16 cellular contexts compared by ENCODE assay signal in genomic region chr10:35172574-35172973, GRCh38. TPM values are rescaled to one million over a fixed set of nuclear protein-coding genes. Genes with fewer than 3 reads are reported as not detected.
A peak's percentile ranks its signal among the peaks of the same experiment; 100 is the strongest.
DNase-seq lines count a peak whose midpoint lies in the region; ATAC-seq, FAIRE-seq and TF ChIP-seq lines count a peak whose summit lies in the region.
"Had no signal": no experiment of that assay in that cellular context is flagged by ENCODE, and none has a peak within 500 bp of the region (broad histone marks: within the 10 kb centered on the region; RNA-seq: fewer than 3 reads in every experiment).

No MANE protein-coding gene starts in this region.

- H3K4me3 ChIP-seq in vagina, result no peak overlapping the region
- H3K4me3 ChIP-seq: upper lobe of left lung had no signal

- H3K36me3 ChIP-seq in vagina, result no peaks in the 10 kb centered on the region
- H3K36me3 ChIP-seq: upper lobe of left lung had no signal

- no peak overlapping the region for H3K4me3 Mint-ChIP-seq in naive B cell
- H3K4me3 Mint-ChIP-seq in effector memory CD8-positive, alpha-beta T cell, result no peak overlapping the region
- H3K4me3 Mint-ChIP-seq: activated CD4-positive, alpha-beta T cell treated with anti-CD3 and anti-CD28 coated beads for 36 hours; activated naive CD8-positive, alpha-beta T cell treated with anti-CD3 and anti-CD28 coated beads, Interleukin-2, amount 50 U/mL, for 24 hours; CD4-positive, alpha-beta T cell had no signal

- peak; percentile 73 for DNase-seq in Right ventricle myocardium inferior (ENCODE audit: missing footprints)
- no peak for DNase-seq in cardiac septum (ENCODE audit: low spot score)
- peak; percentile 60 for DNase-seq in fibroblast of gingiva (ENCODE audit: low read depth)
- no peak for DNase-seq in naive B cell
- DNase-seq in vagina (ENCODE audit: extremely low spot score in 2 of 2), result no peak
- DNase-seq in effector memory CD8-positive, alpha-beta T cell, result no peak
- DNase-seq in GM12891 (ENCODE audit: insufficient read length, low spot score), result no peak
- DNase-seq: activated CD4-positive, alpha-beta T cell treated with anti-CD3 and anti-CD28 coated beads for 36 hours; activated naive CD8-positive, alpha-beta T cell treated with anti-CD3 and anti-CD28 coated beads, Interleukin-2, amount 50 U/mL, for 24 hours; CD4-positive, alpha-beta T cell; NCI-H187 treated with DMSO at 0.1 percent for 48 hours; NCI-H82; upper lobe of left lung had no signal

- intact Hi-C loops in Right ventricle myocardium inferior (cut with DNase I) (no loop called here), cardiac septum (cut with DNase I) (no loop called here), vagina (cut with DNase I) (no loop called here)

- no peaks in the 10 kb centered on the region for H3K4me1 Mint-ChIP-seq in naive B cell
- no peaks in the 10 kb centered on the region for H3K4me1 Mint-ChIP-seq in effector memory CD8-positive, alpha-beta T cell (ENCODE audit: low read depth in 2 of 2)

- no peaks in the 10 kb centered on the region for H3K9me3 ChIP-seq in vagina
- H3K9me3 ChIP-seq: upper lobe of left lung had no signal

- no peak for FAIRE-seq in GM12891 (lab: Jason Lieb, UNC)
- FAIRE-seq: keratinocyte had no signal

- H3K27me3 Mint-ChIP-seq in naive B cell, result no peaks in the 10 kb centered on the region
- no peaks in the 10 kb centered on the region for H3K27me3 Mint-ChIP-seq in effector memory CD8-positive, alpha-beta T cell
- H3K27me3 Mint-ChIP-seq: activated CD4-positive, alpha-beta T cell treated with anti-CD3 and anti-CD28 coated beads for 36 hours; activated naive CD8-positive, alpha-beta T cell treated with anti-CD3 and anti-CD28 coated beads, Interleukin-2, amount 50 U/mL, for 24 hours; CD4-positive, alpha-beta T cell had no signal

- peak overlapping the region; percentile 56 for H3K27ac ChIP-seq in vagina
- H3K27ac ChIP-seq: 22Rv1, upper lobe of left lung had no signal

- H3K9me3 Mint-ChIP-seq in naive B cell, result peaks cover 0 to 9% (median 5%) of the 10 kb centered on the region in 7 donors
- H3K9me3 Mint-ChIP-seq in effector memory CD8-positive, alpha-beta T cell, result peaks cover 0 to 3% of the 10 kb centered on the region in 2 donors
- H3K9me3 Mint-ChIP-seq: activated naive CD8-positive, alpha-beta T cell treated with anti-CD3 and anti-CD28 coated beads, Interleukin-2, amount 50 U/mL, for 24 hours had no signal

- no peak for ATAC-seq in Right ventricle myocardium inferior
- ATAC-seq in naive B cell (ENCODE audit: low read depth in 2 of 2), result no peak
- ATAC-seq in effector memory CD8-positive, alpha-beta T cell (replicated peaks), result no peak
- no peak for ATAC-seq in GM19035 (IDR thresholded peaks at IDR 0.05; ENCODE audit: unreplicated experiment)
- ATAC-seq: activated CD4-positive, alpha-beta T cell treated with anti-CD3 and anti-CD28 coated beads for 36 hours; activated naive CD8-positive, alpha-beta T cell treated with anti-CD3 and anti-CD28 coated beads, Interleukin-2, amount 50 U/mL, for 24 hours had no signal

- no peaks in the 10 kb centered on the region for H3K4me1 ChIP-seq in vagina
- H3K4me1 ChIP-seq: upper lobe of left lung had no signal

- H3K36me3 Mint-ChIP-seq in naive B cell, result no peaks in the 10 kb centered on the region
- H3K36me3 Mint-ChIP-seq in effector memory CD8-positive, alpha-beta T cell (ENCODE audit: insufficient read depth), result no peaks in the 10 kb centered on the region

- TF ChIP-seq POLR2A in vagina (IDR thresholded peaks at IDR 0.05) (no peak), GM12891 (IDR thresholded peaks at IDR 0.05; ENCODE audit: low read depth, low read length) (no peak)

- H3K27me3 ChIP-seq in vagina, result no peaks in the 10 kb centered on the region
- H3K27me3 ChIP-seq: upper lobe of left lung had no signal

- no peak for TF ChIP-seq CTCF in vagina (IDR thresholded peaks at IDR 0.05)

- peak overlapping the region in 4 of 6 donors; percentile 18 to 70 (median 28) for H3K27ac Mint-ChIP-seq in naive B cell
- peak overlapping the region in 1 of 2 donors; percentile 15 for H3K27ac Mint-ChIP-seq in effector memory CD8-positive, alpha-beta T cell
- H3K27ac Mint-ChIP-seq: activated CD4-positive, alpha-beta T cell treated with anti-CD3 and anti-CD28 coated beads for 36 hours; activated naive CD8-positive, alpha-beta T cell treated with anti-CD3 and anti-CD28 coated beads, Interleukin-2, amount 50 U/mL, for 24 hours; CD4-positive, alpha-beta T cell had no signal

TF ChIP-seq in GM12891, 5 proteins besides CTCF, POLR2A, EP300 and RAD21:
- no peak for TF ChIP-seq TAF1 (IDR thresholded peaks at IDR 0.05; ENCODE audit: low read depth, low read length)
- no peak for TF ChIP-seq POLR2AphosphoS5 (IDR thresholded peaks at IDR 0.05; ENCODE audit: low read depth, low read length)
- TF ChIP-seq SPI1 (IDR thresholded peaks at IDR 0.05; ENCODE audit: low read depth, low read length), result no peak
- no peak for TF ChIP-seq PAX5 (IDR thresholded peaks at IDR 0.05; ENCODE audit: insufficient read depth, low read length, severe bottlenecking)
- TF ChIP-seq POU2F2 (IDR thresholded peaks at IDR 0.05; ENCODE audit: low read depth, low read length), result no peak

RNA-seq across cellular contexts. Expression of gene CREM, which starts 45.9 kb away (rescaled TPM):
- total RNA-seq in Right ventricle myocardium inferior, result 63.7 TPM
- total RNA-seq in cardiac septum, result 46.0 TPM
- 10 to 100 TPM; 12.3 to 31.0 (median 16.8) TPM for polyA plus RNA-seq in naive B cell (ENCODE audit: low read depth in 6 of 6)
- 32.9 TPM for total RNA-seq in vagina
- 57.6 TPM for polyA plus RNA-seq in GM12891 (2012; ENCODE audit: low read depth, missing spikeins)

Comparison
In these comparisons a context has a peak if more than half of its experiments do, and no peak if none do; other contexts are left out.
1. DNase-seq: peak in Right ventricle myocardium inferior (single experiment) and fibroblast of gingiva (single experiment); none in cardiac septum (single experiment), naive B cell (single experiment), vagina (0 of 2), effector memory CD8-positive, alpha-beta T cell (0 of 3) and GM12891 (single experiment).